In genomic region chr11:102780491-102780918, GRCh38 we compare ENCODE assay signal across 9 cellular contexts. TPM values are rescaled to one million over a fixed set of nuclear protein-coding genes. Genes with fewer than 3 reads are reported as not detected.
DNase-seq lines count a peak whose midpoint lies in the region; ATAC-seq and TF ChIP-seq lines count a peak whose summit lies in the region.
"Had no signal": no experiment of that assay in that cellular context is flagged by ENCODE, and none has a peak within 500 bp of the region (broad histone marks: within the 10 kb centered on the region; RNA-seq: fewer than 3 reads in every experiment).

Gene MMP10, minus strand, starts transcription at chr11:102780628. Its CDS starts 37 bp downstream, at chr11:102780591.

- no peaks in the 10 kb centered on the region for H3K79me2 ChIP-seq in OCI-LY1 (ENCODE audit: insufficient read depth, low read length)

- DNase-seq in A172 (ENCODE audit: low spot score): peak; percentile 63
- DNase-seq in fibroblast of villous mesenchyme (ENCODE audit: low read depth): peak; percentile 46
- DNase-seq in nucleus accumbens (lab: John Stamatoyannopoulos, UW): no peak
- DNase-seq in aorta: no peak
- DNase-seq in tibial artery: no peak
- DNase-seq: activated CD4-positive, CD25-positive, alpha-beta regulatory T cell had no signal

- H3K9me2 ChIP-seq in OCI-LY1 (ENCODE audit: low read depth, low read length): no peaks in the 10 kb centered on the region

- H3K36me3 ChIP-seq in OCI-LY1 (ENCODE audit: insufficient read depth, low read length): no peaks in the 10 kb centered on the region
- no peaks in the 10 kb centered on the region for H3K36me3 ChIP-seq in aorta (ENCODE audit: control insufficient read depth in 1 of 2, insufficient read depth in 2 of 2, low read length in 1 of 2)
- H3K36me3 ChIP-seq in tibial artery: no peaks in the 10 kb centered on the region

- no peak within 1 kb of the TSS for H3K4me3 ChIP-seq in OCI-LY1 (ENCODE audit: low read depth, low read length, poor library complexity, severe bottlenecking)
- no peak within 1 kb of the TSS for H3K4me3 ChIP-seq in fibroblast of villous mesenchyme (ENCODE audit: low read depth, low read length)
- no peak within 1 kb of the TSS for H3K4me3 ChIP-seq in aorta (ENCODE audit: low read length in 2 of 2)
- H3K4me3 ChIP-seq in tibial artery: no peak within 1 kb of the TSS

- H2AFZ ChIP-seq in OCI-LY1 (ENCODE audit: low read length): no peak within 1 kb of the TSS

- H3K9me3 ChIP-seq in OCI-LY1 (ENCODE audit: low read length): no peaks in the 10 kb centered on the region
- H3K9me3 ChIP-seq in aorta (ENCODE audit: control insufficient read depth, low read length): no peaks in the 10 kb centered on the region
- no peaks in the 10 kb centered on the region for H3K9me3 ChIP-seq in tibial artery

- no peak within 1 kb of the TSS for H3K9ac ChIP-seq in OCI-LY1 (ENCODE audit: low read length)

- no peak within 1 kb of the TSS for H3K4me2 ChIP-seq in OCI-LY1 (ENCODE audit: low read length)

- TF ChIP-seq CTCF in OCI-LY1 (IDR thresholded peaks at IDR 0.05; ENCODE audit: low read length) (peak; percentile 34), fibroblast of villous mesenchyme (IDR thresholded peaks at IDR 0.05; ENCODE audit: insufficient read depth, low read depth, low read length) (peak; percentile 64), tibial artery (IDR thresholded peaks at IDR 0.05) (no peak)

- no peak within 1 kb of the TSS for H3K27ac ChIP-seq in OCI-LY1 (ENCODE audit: low read depth, low read length, poor library complexity, severe bottlenecking)
- no peak within 1 kb of the TSS for H3K27ac ChIP-seq in aorta (ENCODE audit: low read depth in 1 of 2, low read length in 2 of 2)
- H3K27ac ChIP-seq in tibial artery: no peak within 1 kb of the TSS

- intact Hi-C loops in aorta (cut with DNase I): no loop called here
- intact Hi-C loops in tibial artery (cut with DNase I; ENCODE audit: low total_unique reads): no loop called here

- H3K4me1 ChIP-seq in OCI-LY1 (ENCODE audit: insufficient read depth, low read length, severe bottlenecking) (no peaks in the 10 kb centered on the region), aorta (ENCODE audit: control insufficient read depth in 1 of 2, insufficient read depth in 2 of 2, low read length in 2 of 2) (no peaks in the 10 kb centered on the region), tibial artery (no peaks in the 10 kb centered on the region)

- H3K27me3 ChIP-seq in OCI-LY1 (ENCODE audit: insufficient read depth, low read length) (no peaks in the 10 kb centered on the region), aorta (ENCODE audit: control insufficient read depth in 1 of 2, insufficient read depth in 2 of 2, low read length in 1 of 2) (no peaks in the 10 kb centered on the region), tibial artery (no peaks in the 10 kb centered on the region)

- WGBS in aorta, 2 donors: 0 to 1% methylated on average over 2 of the region's 2 CpGs

- peak; percentile 55 for ATAC-seq in GM18502 (IDR thresholded peaks at IDR 0.05; ENCODE audit: poor library complexity, unreplicated experiment)
- no peak for ATAC-seq in aorta (ENCODE audit: low FRiP score)
- no peak for ATAC-seq in GM21723 (IDR thresholded peaks at IDR 0.05; ENCODE audit: unreplicated experiment)

- H4K20me1 ChIP-seq in OCI-LY1 (ENCODE audit: insufficient read depth, low read length): no peaks in the 10 kb centered on the region

- H3F3A ChIP-seq in OCI-LY1 (ENCODE audit: insufficient read depth, low read length): no peaks in the 10 kb centered on the region

RNA-seq across cellular contexts. Expression of gene MMP10, which starts in this region (rescaled TPM):
- total RNA-seq in A172 (2014; rRNA removed; shearing (Covaris generic)): 2.5 and 6.4 TPM in 2 replicates
- total RNA-seq in fibroblast of villous mesenchyme (0.86 and 28.0 TPM in 2 replicates), aorta (not detected)
- under 1 TPM in 1 of 2 donors, not detected in 1; 0.38 TPM for polyA plus RNA-seq in aorta

Comparison
In these comparisons a context has a peak if more than half of its experiments do, and no peak if none do; other contexts are left out.
1. DNase-seq: peak in A172 (single experiment) and fibroblast of villous mesenchyme (single experiment); none in nucleus accumbens (0 of 56), aorta (0 of 2) and tibial artery (0 of 2).
2. CTCF ChIP-seq: peak in OCI-LY1 (single experiment) and fibroblast of villous mesenchyme (single experiment); none in tibial artery (0 of 2).